2 cellular contexts compared by ENCODE assay signal in genomic region chr22:25105817-25106650, GRCh38.
TF ChIP-seq lines count a peak whose summit lies in the region.

No MANE protein-coding gene starts in this region.

TF ChIP-seq in HEK293, 187 proteins besides CTCF, POLR2A, EP300 and RAD21 (continued from another document):
- TF ChIP-seq ZNF26 (tag by site-specific recombination; IDR thresholded peaks at IDR 0.05) (no peak), ZNF292 (tag by site-specific recombination; IDR thresholded peaks at IDR 0.05; ENCODE audit: borderline replicate concordance, low read depth) (no peak), ZNF416 (tag by site-specific recombination; IDR thresholded peaks at IDR 0.05) (no peak), ZNF624 (tag by site-specific recombination; IDR thresholded peaks at IDR 0.05) (no peak)
TF ChIP-seq in HEK293: peak in this region for 2.

TF ChIP-seq in WTC11, 78 proteins besides CTCF, POLR2A, EP300 and RAD21 (continued from another document):
- TF ChIP-seq IRF1 (CRISPR knock-in tag; IDR thresholded peaks at IDR 0.05) (no peak), RELA (CRISPR knock-in tag; IDR thresholded peaks at IDR 0.05; ENCODE audit: borderline replicate concordance) (no peak), HMGXB4 (CRISPR knock-in tag; IDR thresholded peaks at IDR 0.05) (no peak), ATF2 (CRISPR knock-in tag; IDR thresholded peaks at IDR 0.05; ENCODE audit: borderline replicate concordance, low read depth) (no peak), OVOL2 (CRISPR knock-in tag; IDR thresholded peaks at IDR 0.05; ENCODE audit: borderline replicate concordance) (no peak), CREB1 (CRISPR knock-in tag; IDR thresholded peaks at IDR 0.05) (no peak), PRRX2 (CRISPR knock-in tag; IDR thresholded peaks at IDR 0.05) (no peak), FOXK1 (CRISPR knock-in tag; IDR thresholded peaks at IDR 0.05) (no peak), JAZF1 (CRISPR knock-in tag; IDR thresholded peaks at IDR 0.05) (no peak), NFATC4 (CRISPR knock-in tag; IDR thresholded peaks at IDR 0.05) (no peak), ESRRA (CRISPR knock-in tag; IDR thresholded peaks at IDR 0.05; ENCODE audit: borderline replicate concordance) (no peak)
TF ChIP-seq in WTC11: peak in this region for 0.
